In genomic region chr7:144198934-144199333, GRCh38 we compare ENCODE assay signal across 8 cellular contexts. TPM values are rescaled to one million over a fixed set of nuclear protein-coding genes. Genes with fewer than 3 reads are reported as not detected.
"Had no signal": no experiment of that assay in that cellular context is flagged by ENCODE, and none has a peak within 500 bp of the region (broad histone marks: within the 10 kb centered on the region; RNA-seq: fewer than 3 reads in every experiment).

No MANE protein-coding gene starts in this region.

RNA-seq across cellular contexts. Expression of gene ARHGEF35, which starts 3.3 kb away (rescaled TPM):
- total RNA-seq: MCF 10A, OCI-LY7, SJCRH30 had no signal

RNA-seq across cellular contexts. Expression of gene CTAGE4, which starts 15.7 kb away (rescaled TPM):
- total RNA-seq: LHCN-M2, OCI-LY7, SJCRH30 had no signal
- polyA plus RNA-seq: SK-N-SH had no signal

RNA-seq across cellular contexts. Expression of gene OR2A42, which starts 40.5 kb away (rescaled TPM):
- total RNA-seq: LHCN-M2, MCF 10A, NCI-H460, OCI-LY7, PC-9, Right ventricle myocardium inferior, SJCRH30 had no signal
- polyA plus RNA-seq: SK-N-SH had no signal
